25 cellular contexts compared by ENCODE assay signal in the genomic region with DNA sequence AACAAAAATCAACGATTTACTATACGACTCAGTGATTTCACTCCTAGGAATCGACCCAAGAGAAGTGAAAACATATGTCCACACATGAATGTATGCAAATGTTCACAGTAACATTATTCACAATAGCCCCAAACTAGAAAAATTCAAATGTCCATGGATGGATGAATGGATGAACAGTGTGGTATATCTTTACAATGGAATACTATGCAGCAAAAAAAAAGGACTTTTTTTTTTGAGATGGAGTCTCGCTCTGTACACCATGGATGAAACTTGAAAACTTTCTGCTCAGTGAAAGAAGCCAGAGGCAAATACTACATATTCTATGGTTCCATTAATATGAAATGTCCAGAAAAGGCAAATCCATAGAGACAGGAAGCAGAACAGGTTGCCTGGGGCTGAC.
DNase-seq lines count a peak whose midpoint lies in the region; ATAC-seq, FAIRE-seq and TF ChIP-seq lines count a peak whose summit lies in the region.
"Had no signal": no experiment of that assay in that cellular context is flagged by ENCODE, and none has a peak within 500 bp of the region (broad histone marks: within the 10 kb centered on the region; RNA-seq: fewer than 3 reads in every experiment).

No MANE protein-coding gene starts in this region.

- no peak for FAIRE-seq in K562 (lab: Jason Lieb, UNC)
- FAIRE-seq: A204.1, GM12878, GM12892, GM18507 had no signal

- no TSS peak for BruUV-seq in K562 (replicated peaks; lab: Mats Ljungman, UMichigan)

- H3K36me3 ChIP-seq in SK-N-SH (replicated peaks in 1 of 2; ENCODE audit: control insufficient read depth in 1 of 2, insufficient read depth in 2 of 2, low read length in 1 of 2) (no peaks in the 10 kb centered on the region), HEK293 (ENCODE audit: control insufficient read depth in 2 of 2, insufficient read depth in 1 of 2, low read length in 2 of 2) (no peaks in the 10 kb centered on the region), K562 (ENCODE audit: control insufficient read depth, insufficient read depth, low read length) (no peaks in the 10 kb centered on the region)
- H3K36me3 ChIP-seq: BE2C, BLaER1 had no signal

- H3K4me3 ChIP-seq in SK-N-SH (ENCODE audit: low read depth in 2 of 2, low read length in 1 of 2): no peak overlapping the region
- no peak overlapping the region for H3K4me3 ChIP-seq in HEK293 (ENCODE audit: low read depth, low read length)
- H3K4me3 ChIP-seq in K562: no peak overlapping the region
- H3K4me3 ChIP-seq: BLaER1, GM12878 had no signal

- no peaks in the 10 kb centered on the region for H3K9me1 ChIP-seq in K562 (ENCODE audit: control insufficient read depth, insufficient read depth, low read length)

- H3K27me3 ChIP-seq in SK-N-SH (ENCODE audit: insufficient read depth): no peaks in the 10 kb centered on the region
- H3K27me3 ChIP-seq in K562 (ENCODE audit: control insufficient read depth in 2 of 2, insufficient read depth in 2 of 2, low read length in 2 of 2): no peaks in the 10 kb centered on the region; a peak in 1 of 5 replicates
- H3K27me3 ChIP-seq: BE2C, BLaER1 had no signal

- H2AFZ ChIP-seq in SK-N-SH (ENCODE audit: low read depth): no peak overlapping the region
- no peak overlapping the region for H2AFZ ChIP-seq in K562 (ENCODE audit: low read depth, low read length)

- TF ChIP-seq EP300 in SK-N-SH (IDR thresholded peaks at IDR 0.05; ENCODE audit: borderline replicate concordance in 1 of 2, low read depth in 1 of 2, low read length in 1 of 2) (no peak), K562 (IDR thresholded peaks at IDR 0.05; ENCODE audit: low read length) (no peak)

- intact Hi-C loops in K562 (cut with micrococcal nuclease): no loop called here

- ATAC-seq in SK-N-SH treated with all-trans-retinoic acid at 6 μM for 48 hours (no peak), K562 (no peak)
- ATAC-seq: GM12878 had no signal

- TF ChIP-seq POLR2A in K562 (conservative IDR thresholded peaks at IDR 0.05): no peak

- in situ Hi-C loops in K562 (cut with MboI): no loop called here

- no peak overlapping the region for H3K4me2 ChIP-seq in SK-N-SH
- no peak overlapping the region for H3K4me2 ChIP-seq in K562 (ENCODE audit: insufficient read depth, low read length)
- H3K4me2 ChIP-seq: BLaER1 had no signal

- H3K4me1 ChIP-seq in SK-N-SH (ENCODE audit: control insufficient read depth in 1 of 2, insufficient read depth in 2 of 2, low read depth in 1 of 2, low read length in 1 of 2): peaks cover 0 to 9% of the 10 kb centered on the region in 2 experiments; a peak in 3 of 4 replicates
- no peaks in the 10 kb centered on the region for H3K4me1 ChIP-seq in HEK293 (ENCODE audit: control insufficient read depth, insufficient read depth, low read length)
- peaks cover 4 to 5% of the 10 kb centered on the region in 2 experiments; a peak in 4 of 5 replicates for H3K4me1 ChIP-seq in K562 (replicated peaks in 1 of 2; ENCODE audit: control insufficient read depth in 2 of 2, insufficient read depth in 2 of 2, low read length in 2 of 2)
- H3K4me1 ChIP-seq: BE2C had no signal

- TF ChIP-seq RAD21 in SK-N-SH (IDR thresholded peaks at IDR 0.05; ENCODE audit: low read length) (no peak), K562 (CRISPR knock-in tag; conservative IDR thresholded peaks at IDR 0.05 in 1 of 2, IDR thresholded peaks at IDR 0.05 in 1 of 2) (no peak)

- TF ChIP-seq CTCF in SK-N-SH (IDR thresholded peaks at IDR 0.05) (no peak), HEK293 (tag by site-specific recombination; IDR thresholded peaks at IDR 0.05) (no peak), K562 (IDR thresholded peaks at IDR 0.05 in 2 of 3, conservative IDR thresholded peaks at IDR 0.05 in 1 of 3; ENCODE audit: insufficient read depth in 2 of 3, low read depth in 1 of 3, low read length in 3 of 3) (no peak)

- H4K20me1 ChIP-seq in SK-N-SH (ENCODE audit: insufficient read depth) (no peaks in the 10 kb centered on the region), K562 (replicated peaks; ENCODE audit: control insufficient read depth, insufficient read depth, low read length) (no peaks in the 10 kb centered on the region)
- H4K20me1 ChIP-seq: BLaER1 had no signal

- H3K9me3 ChIP-seq in SK-N-SH (no peaks in the 10 kb centered on the region), HEK293 (ENCODE audit: control insufficient read depth, insufficient read depth, low read depth, low read length) (no peaks in the 10 kb centered on the region), K562 (replicated peaks; ENCODE audit: control insufficient read depth, insufficient read depth, low read depth, low read length) (peaks cover 2% of the 10 kb centered on the region; the same call in 1 of the 2 replicates)
- H3K9me3 ChIP-seq: BE2C had no signal

- no peaks in the 10 kb centered on the region for H3F3A ChIP-seq in SK-N-SH (replicated peaks; ENCODE audit: insufficient read depth)

- no peaks in the 10 kb centered on the region for H3K9me2 ChIP-seq in SK-N-SH

- POLR2A ChIA-PET in SK-N-SH (lab: Yijun Ruan, JAX) (no interaction called here), HEK293 (lab: Yijun Ruan, JAX) (no interaction called here), K562 (lab: Yijun Ruan, JAX) (interaction anchor here (0.6 kb wide), 1 partner anchor 62 kb away, joined by 3 read pairs; no protein-coding TSS in a partner anchor)

- 83% methylated on average over 4 of the region's 4 CpGs for WGBS in SK-N-SH (ENCODE audit: low lambda C conversion rate)
- 67% methylated on average over 4 of the region's 4 CpGs for WGBS in K562 (ENCODE audit: insufficient coverage, low coverage, missing lambda C conversion rate)

- DNase-seq in SK-N-SH: no peak
- no peak for DNase-seq in K562 (ENCODE audit: extremely low read depth in 1 of 4, low spot score in 3 of 4)
- DNase-seq in NCI-H2107 (lab: John Stamatoyannopoulos, UW): no peak
- DNase-seq: ACHN; BE2C; C1 segment of cervical spinal cord; CD4-positive, alpha-beta memory T cell; CD4-positive, CD25-positive, alpha-beta regulatory T cell; CD8-positive, alpha-beta memory T cell; COR-L47; DMS 273 treated with DMSO at 0.1 percent for 48 hours; DMS153; DMS53; DMS79; DND-41; EL; GDM1 had no signal

- CTCF ChIA-PET in SK-N-SH (lab: Yijun Ruan, JAX) (interaction anchor here (0.9 to 3.0 kb wide), 3 partner anchors 10 to 52 kb away, joined by 3 to 16 read pairs (median 3); no protein-coding TSS in a partner anchor), HEK293 (lab: Yijun Ruan, JAX) (interaction anchor here (0.6 to 0.9 kb wide), 2 partner anchors 15 to 801 kb away, joined by 3 read pairs; no protein-coding TSS in a partner anchor), K562 (lab: Yijun Ruan, JAX; ENCODE audit: low intra/inter-chr PET ratio) (no interaction called here)

- H3K9ac ChIP-seq in SK-N-SH: no peak overlapping the region
- no peak overlapping the region for H3K9ac ChIP-seq in K562 (ENCODE audit: insufficient read depth in 1 of 2, low read depth in 2 of 2, low read length in 2 of 2)
- H3K9ac ChIP-seq: BLaER1 had no signal

- no peaks in the 10 kb centered on the region for H3K79me2 ChIP-seq in SK-N-SH (ENCODE audit: insufficient read depth)
- H3K79me2 ChIP-seq in K562 (ENCODE audit: control insufficient read depth, insufficient read depth, low read length): no peaks in the 10 kb centered on the region

- H3K27ac ChIP-seq in SK-N-SH (ENCODE audit: low read depth in 2 of 2, low read length in 1 of 2) (no peak overlapping the region), HEK293 (ENCODE audit: extremely low read depth, low read depth, low read length) (no peak overlapping the region), K562 (ENCODE audit: extremely low read depth, low read depth, low read length) (no peak overlapping the region)
- H3K27ac ChIP-seq: 22Rv1, BLaER1 had no signal

TF ChIP-seq in SK-N-SH treated with all-trans-retinoic acid at 6 μM for 48 hours, 23 proteins besides CTCF, POLR2A, EP300 and RAD21:
- TF ChIP-seq ZNF8 (CRISPR knock-in tag; IDR thresholded peaks at IDR 0.05) (peak; percentile 95), SNAI2 (CRISPR knock-in tag; IDR thresholded peaks at IDR 0.05) (no peak)

TF ChIP-seq in SK-N-SH, 30 proteins besides CTCF, POLR2A, EP300 and RAD21 (continues in another document):
- TF ChIP-seq USF2 (IDR thresholded peaks at IDR 0.05; ENCODE audit: borderline replicate concordance, low read depth, low read length) (no peak), EZH2phosphoT487 (IDR thresholded peaks at IDR 0.05; ENCODE audit: borderline replicate concordance, low read depth) (no peak)

TF ChIP-seq in HEK293, 187 proteins besides CTCF, POLR2A, EP300 and RAD21 (continues in another document):
- TF ChIP-seq ZNF223 (tag by site-specific recombination; IDR thresholded peaks at IDR 0.05): no peak
- no peak for TF ChIP-seq ZNF449 (tag by site-specific recombination; IDR thresholded peaks at IDR 0.05)
- no peak for TF ChIP-seq ZNF747 (tag by site-specific recombination; IDR thresholded peaks at IDR 0.05)
- no peak for TF ChIP-seq ZNF548 (tag by site-specific recombination; IDR thresholded peaks at IDR 0.05)

TF ChIP-seq in K562, 482 proteins besides CTCF, POLR2A, EP300 and RAD21:
- TF ChIP-seq ZNF146 (CRISPR knock-in tag; IDR thresholded peaks at IDR 0.05; ENCODE audit: unreplicated experiment): peak; percentile 68
- TF ChIP-seq E2F3 (CRISPR knock-in tag; IDR thresholded peaks at IDR 0.05): no peak
